ENCODE assay signal across 21 cellular contexts in genomic region chr12:114414031-114414865, GRCh38. TPM values are rescaled to one million over a fixed set of nuclear protein-coding genes. Genes with fewer than 3 reads are reported as not detected.
DNase-seq lines count a peak whose midpoint lies in the region; ATAC-seq and TF ChIP-seq lines count a peak whose summit lies in the region.
"Had no signal": no experiment of that assay in that cellular context is flagged by ENCODE, and none has a peak within 500 bp of the region (broad histone marks: within the 10 kb centered on the region; RNA-seq: fewer than 3 reads in every experiment).

No MANE protein-coding gene starts in this region.

- 3% methylated on average over 39 of the region's 48 CpGs for WGBS in mammary epithelial cell (ENCODE audit: low coverage, missing lambda C conversion rate)
- 4% methylated on average over 43 of the region's 48 CpGs for WGBS in smooth muscle cell (ENCODE audit: low lambda C conversion rate)
- 11 to 15% methylated on average over 3 to 47 of the region's 48 CpGs for WGBS in transverse colon (ENCODE audit: low coverage in 1 of 2), 2 donors

- H3K4me3 ChIP-seq in breast epithelium (peak overlapping the region in 2 of 3 donors; percentile 15 to 33), mammary epithelial cell (replicated peaks in 1 of 3; ENCODE audit: insufficient read depth in 1 of 3, low read depth in 2 of 3, low read length in 3 of 3) (no peak overlapping the region), HUES6 (ENCODE audit: low read depth, low read length) (peak overlapping the region; percentile 16), smooth muscle cell (peak overlapping the region; percentile 16), transverse colon (no peak overlapping the region)
- no peak overlapping the region for H3K4me3 ChIP-seq in CD8-positive, alpha-beta T cell (ENCODE audit: low read depth, low read length)
- H3K4me3 ChIP-seq: tibial artery had no signal

- no TSS peak for BruUV-seq in mammary epithelial cell (replicated peaks; lab: Mats Ljungman, UMichigan)

- dilution Hi-C loops in mammary epithelial cell (cut with HindIII; ENCODE audit: low sequenced_read_pairs): no loop called here

- POLR2A ChIA-PET in CD8-positive, alpha-beta T cell (lab: Charles Lee): no interaction called here

- H4K20me1 ChIP-seq in mammary epithelial cell (ENCODE audit: insufficient read depth, low read length): no peaks in the 10 kb centered on the region
- H4K20me1 ChIP-seq in smooth muscle cell (ENCODE audit: low read depth): no peaks in the 10 kb centered on the region

- no peak overlapping the region for H3K27ac ChIP-seq in breast epithelium
- no peak overlapping the region for H3K27ac ChIP-seq in mammary epithelial cell (ENCODE audit: insufficient read depth, low read depth, low read length)
- no peak overlapping the region for H3K27ac ChIP-seq in HUES6 (ENCODE audit: low read depth, low read length)
- no peak overlapping the region for H3K27ac ChIP-seq in foreskin keratinocyte
- no peak overlapping the region for H3K27ac ChIP-seq in smooth muscle cell (ENCODE audit: low read depth)
- H3K27ac ChIP-seq in CD8-positive, alpha-beta T cell (ENCODE audit: low read depth, low read length): no peak overlapping the region
- no peak overlapping the region for H3K27ac ChIP-seq in transverse colon
- H3K27ac ChIP-seq: C4-2B, KMS-11, tibial artery had no signal

- intact Hi-C loops in breast epithelium (cut with DNase I; ENCODE audit: low total_unique reads): no loop called here
- intact Hi-C loops in mammary epithelial cell (cut with micrococcal nuclease): no loop called here
- intact Hi-C loops in CD8-positive, alpha-beta T cell (cut with DNase I, micrococcal nuclease): no loop called here
- intact Hi-C loops in transverse colon (cut with DNase I; ENCODE audit: low total_unique reads): no loop called here

- H2AFZ ChIP-seq in mammary epithelial cell (ENCODE audit: low read depth, low read length): no peak overlapping the region
- no peak overlapping the region for H2AFZ ChIP-seq in smooth muscle cell (ENCODE audit: low read depth)

- peaks cover 7% of the 10 kb centered on the region for H3K4me1 Mint-ChIP-seq in CD8-positive, alpha-beta T cell (ENCODE audit: low read depth)
- H3K4me1 Mint-ChIP-seq in activated T-cell treated with anti-CD3 and anti-CD28 coated beads, Interleukin-2, amount 50 U/mL, for 72 hours (ENCODE audit: low read depth): no peaks in the 10 kb centered on the region
- H3K4me1 Mint-ChIP-seq: immature natural killer cell; stimulated activated effector memory CD8-positive, alpha-beta T cell treated with anti-CD3 and anti-CD28 coated beads, Interleukin-12 subunit alpha, Interleukin-12 subunit beta, amount 100 ng/mL, for 72 hours had no signal

- H3K9me3 ChIP-seq in breast epithelium (no peaks in the 10 kb centered on the region), mammary epithelial cell (replicated peaks; ENCODE audit: insufficient read depth, low read length) (no peaks in the 10 kb centered on the region), HUES6 (ENCODE audit: control insufficient read depth, insufficient read depth, low read depth, low read length) (no peaks in the 10 kb centered on the region), smooth muscle cell (replicated peaks; ENCODE audit: low read depth) (no peaks in the 10 kb centered on the region), transverse colon (no peaks in the 10 kb centered on the region)
- no peaks in the 10 kb centered on the region for H3K9me3 ChIP-seq in CD8-positive, alpha-beta T cell (ENCODE audit: low read length)
- H3K9me3 ChIP-seq: tibial artery had no signal

- DNase-seq in breast epithelium (ENCODE audit: low spot score in 2 of 2): no peak
- DNase-seq in mammary epithelial cell: no peak
- no peak for DNase-seq in foreskin keratinocyte
- no peak for DNase-seq in smooth muscle cell (lab: John Stamatoyannopoulos, UW; ENCODE audit: unreplicated experiment)
- no peak for DNase-seq in CD8-positive, alpha-beta T cell
- DNase-seq in activated T-cell treated with anti-CD3 and anti-CD28 coated beads, Interleukin-2, amount 50 U/mL, for 72 hours: no peak
- no peak for DNase-seq in transverse colon
- DNase-seq: activated naive CD4-positive, alpha-beta T cell treated with anti-CD3 and anti-CD28 coated beads, Interleukin-2, amount 50 U/mL, for 16 hours; DMS153; immature natural killer cell; naive B cell; NCI-H2029; T-helper 1 cell; tibial artery had no signal

- in situ Hi-C loops in mammary epithelial cell (cut with MboI; ENCODE audit: low sequenced_read_pairs in 2 of 2): no loop called here
- in situ Hi-C loops in transverse colon (cut with MboI; ENCODE audit: low pct_ligation_motif_present in 1 of 4, low pct_unique_long_range_greater_than_20kb in 1 of 4, low sequenced_read_pairs in 3 of 4): no loop called here

- H3K36me3 Mint-ChIP-seq in CD8-positive, alpha-beta T cell: no peaks in the 10 kb centered on the region
- no peaks in the 10 kb centered on the region for H3K36me3 Mint-ChIP-seq in activated T-cell treated with anti-CD3 and anti-CD28 coated beads, Interleukin-2, amount 50 U/mL, for 72 hours (ENCODE audit: insufficient read depth in 2 of 2)
- H3K36me3 Mint-ChIP-seq: stimulated activated effector memory CD8-positive, alpha-beta T cell treated with anti-CD3 and anti-CD28 coated beads, Interleukin-12 subunit alpha, Interleukin-12 subunit beta, amount 100 ng/mL, for 72 hours had no signal

- no peaks in the 10 kb centered on the region for H3F3A ChIP-seq in smooth muscle cell (ENCODE audit: low read depth)

- peak; percentile 6 for ATAC-seq in foreskin keratinocyte
- ATAC-seq in CD8-positive, alpha-beta T cell: no peak
- ATAC-seq in activated T-cell treated with anti-CD3 and anti-CD28 coated beads, Interleukin-2, amount 50 U/mL, for 72 hours (replicated peaks in 1 of 2): no peak
- ATAC-seq: stimulated activated effector memory CD8-positive, alpha-beta T cell treated with anti-CD3 and anti-CD28 coated beads, Interleukin-12 subunit alpha, Interleukin-12 subunit beta, amount 100 ng/mL, for 72 hours had no signal

- H3K9ac ChIP-seq in mammary epithelial cell (ENCODE audit: insufficient read depth, low read length) (no peak overlapping the region), HUES6 (ENCODE audit: low read length) (no peak overlapping the region), smooth muscle cell (ENCODE audit: low read depth) (no peak overlapping the region)
- H3K9ac ChIP-seq: KMS-11 had no signal

- CTCF ChIA-PET in mammary epithelial cell (lab: Charles Lee; ENCODE audit: low non-redundant PET): no interaction called here
- CTCF ChIA-PET in CD8-positive, alpha-beta T cell (lab: Charles Lee): no interaction called here

- peaks cover 75% of the 10 kb centered on the region for H3K27me3 Mint-ChIP-seq in CD8-positive, alpha-beta T cell (ENCODE audit: low read depth)
- H3K27me3 Mint-ChIP-seq in activated T-cell treated with anti-CD3 and anti-CD28 coated beads, Interleukin-2, amount 50 U/mL, for 72 hours (ENCODE audit: low read depth): peaks cover 68% of the 10 kb centered on the region

- no peaks in the 10 kb centered on the region for H3K9me3 Mint-ChIP-seq in CD8-positive, alpha-beta T cell
- H3K9me3 Mint-ChIP-seq in activated T-cell treated with anti-CD3 and anti-CD28 coated beads, Interleukin-2, amount 50 U/mL, for 72 hours: peaks cover 0 to 2% of the 10 kb centered on the region in 2 donors

- H3K27me3 ChIP-seq in breast epithelium: peaks cover 0 to 77% of the 10 kb centered on the region in 2 donors
- peaks cover 25% of the 10 kb centered on the region for H3K27me3 ChIP-seq in mammary epithelial cell (ENCODE audit: insufficient read depth, low read length)
- H3K27me3 ChIP-seq in HUES6 (ENCODE audit: control insufficient read depth, insufficient read depth, low read length): peaks cover 100% of the 10 kb centered on the region
- peaks cover 66% of the 10 kb centered on the region for H3K27me3 ChIP-seq in foreskin keratinocyte
- peaks cover 98% of the 10 kb centered on the region for H3K27me3 ChIP-seq in smooth muscle cell (ENCODE audit: low read depth)
- peaks cover 5% of the 10 kb centered on the region for H3K27me3 ChIP-seq in CD8-positive, alpha-beta T cell (ENCODE audit: insufficient read depth, low read length)
- H3K27me3 ChIP-seq in transverse colon: peaks cover 87% of the 10 kb centered on the region

- TF ChIP-seq POLR2A in breast epithelium (IDR thresholded peaks at IDR 0.05) (no peak), transverse colon (IDR thresholded peaks at IDR 0.05) (no peak)

- TF ChIP-seq EP300 in transverse colon (IDR thresholded peaks at IDR 0.05; ENCODE audit: low read depth): no peak

- H3K36me3 ChIP-seq in breast epithelium (no peaks in the 10 kb centered on the region), mammary epithelial cell (ENCODE audit: insufficient read depth, low read length) (no peaks in the 10 kb centered on the region), HUES6 (ENCODE audit: control insufficient read depth, insufficient read depth, low read length) (no peaks in the 10 kb centered on the region), smooth muscle cell (ENCODE audit: low read depth) (no peaks in the 10 kb centered on the region), transverse colon (no peaks in the 10 kb centered on the region)
- H3K36me3 ChIP-seq in CD8-positive, alpha-beta T cell (ENCODE audit: insufficient read depth, low read length): no peaks in the 10 kb centered on the region
- H3K36me3 ChIP-seq: tibial artery had no signal

- TF ChIP-seq CTCF in breast epithelium (IDR thresholded peaks at IDR 0.05) (no peak), mammary epithelial cell (conservative IDR thresholded peaks at IDR 0.05 in 1 of 2, IDR thresholded peaks at IDR 0.05 in 1 of 2; ENCODE audit: extremely low read depth in 1 of 2, insufficient read depth in 1 of 2, low read depth in 1 of 2, low read length in 2 of 2) (no peak), foreskin keratinocyte (conservative IDR thresholded peaks at IDR 0.05) (no peak), smooth muscle cell (IDR thresholded peaks at IDR 0.05; ENCODE audit: borderline replicate concordance, insufficient read depth, poor library complexity, severe bottlenecking) (no peak), transverse colon (IDR thresholded peaks at IDR 0.05) (no peak)
- no peak for TF ChIP-seq CTCF in CD8-positive, alpha-beta T cell (IDR thresholded peaks at IDR 0.05)

- no peak overlapping the region for H3K4me3 Mint-ChIP-seq in CD8-positive, alpha-beta T cell
- no peak overlapping the region for H3K4me3 Mint-ChIP-seq in activated T-cell treated with anti-CD3 and anti-CD28 coated beads, Interleukin-2, amount 50 U/mL, for 72 hours
- H3K4me3 Mint-ChIP-seq: immature natural killer cell; naive B cell; stimulated activated effector memory CD8-positive, alpha-beta T cell treated with anti-CD3 and anti-CD28 coated beads, Interleukin-12 subunit alpha, Interleukin-12 subunit beta, amount 100 ng/mL, for 72 hours had no signal

- H3K4me2 ChIP-seq in mammary epithelial cell (ENCODE audit: insufficient read depth, low read depth, low read length) (no peak overlapping the region), smooth muscle cell (peak overlapping the region; percentile 12)
- H3K4me2 ChIP-seq: KMS-11 had no signal

- H3K4me1 ChIP-seq in breast epithelium (no peaks in the 10 kb centered on the region), mammary epithelial cell (ENCODE audit: insufficient read depth, low read length) (no peaks in the 10 kb centered on the region), HUES6 (ENCODE audit: control insufficient read depth, insufficient read depth, low read length) (peaks cover 14% of the 10 kb centered on the region), foreskin keratinocyte (no peaks in the 10 kb centered on the region), smooth muscle cell (ENCODE audit: low read depth) (no peaks in the 10 kb centered on the region), transverse colon (peaks cover 0 to 6% (median 4%) of the 10 kb centered on the region in 4 donors)
- no peaks in the 10 kb centered on the region for H3K4me1 ChIP-seq in CD8-positive, alpha-beta T cell (ENCODE audit: insufficient read depth, low read length)

- H3K79me2 ChIP-seq in mammary epithelial cell (ENCODE audit: insufficient read depth, low read length) (no peaks in the 10 kb centered on the region), smooth muscle cell (ENCODE audit: low read depth) (no peaks in the 10 kb centered on the region)

- H3K27ac Mint-ChIP-seq in CD8-positive, alpha-beta T cell: no peak overlapping the region
- H3K27ac Mint-ChIP-seq in activated T-cell treated with anti-CD3 and anti-CD28 coated beads, Interleukin-2, amount 50 U/mL, for 72 hours: no peak overlapping the region
- H3K27ac Mint-ChIP-seq: immature natural killer cell; naive B cell; stimulated activated effector memory CD8-positive, alpha-beta T cell treated with anti-CD3 and anti-CD28 coated beads, Interleukin-12 subunit alpha, Interleukin-12 subunit beta, amount 100 ng/mL, for 72 hours had no signal

RNA-seq across cellular contexts. Expression of gene TBX5, which starts 8.3 kb away (rescaled TPM):
- total RNA-seq in breast epithelium (10 to 100 TPM in 1 of 3 donors, 1 to 10 TPM in 2; 2.2 to 10.2 (median 6.2) TPM), mammary epithelial cell (not detected), foreskin keratinocyte (not detected in 2 replicates), smooth muscle cell (not detected in 2 replicates), transverse colon (not detected)
- polyA plus RNA-seq in mammary epithelial cell (not detected), foreskin keratinocyte (not detected in 2 replicates), smooth muscle cell (0.05 TPM in 1 of 2 replicates, not detected in the other)
- not detected for polyA minus RNA-seq in mammary epithelial cell
- not detected for total RNA-seq in CD8-positive, alpha-beta T cell
- total RNA-seq in activated T-cell treated with anti-CD3 and anti-CD28 coated beads, Interleukin-2, amount 50 U/mL, for 72 hours: not detected
- total RNA-seq: A172, frontal cortex, NCI-H460 had no signal
- polyA plus RNA-seq: immature natural killer cell had no signal

Comparison
In these comparisons a context has a peak if more than half of its experiments do, and no peak if none do; other contexts are left out.
1. H3K4me3 ChIP-seq: peak in breast epithelium (2 of 3), HUES6 (single experiment) and smooth muscle cell (single experiment); none in mammary epithelial cell (0 of 3), CD8-positive, alpha-beta T cell (single experiment) and transverse colon (0 of 4).